15 cellular contexts compared by ENCODE assay signal in the genomic region with DNA sequence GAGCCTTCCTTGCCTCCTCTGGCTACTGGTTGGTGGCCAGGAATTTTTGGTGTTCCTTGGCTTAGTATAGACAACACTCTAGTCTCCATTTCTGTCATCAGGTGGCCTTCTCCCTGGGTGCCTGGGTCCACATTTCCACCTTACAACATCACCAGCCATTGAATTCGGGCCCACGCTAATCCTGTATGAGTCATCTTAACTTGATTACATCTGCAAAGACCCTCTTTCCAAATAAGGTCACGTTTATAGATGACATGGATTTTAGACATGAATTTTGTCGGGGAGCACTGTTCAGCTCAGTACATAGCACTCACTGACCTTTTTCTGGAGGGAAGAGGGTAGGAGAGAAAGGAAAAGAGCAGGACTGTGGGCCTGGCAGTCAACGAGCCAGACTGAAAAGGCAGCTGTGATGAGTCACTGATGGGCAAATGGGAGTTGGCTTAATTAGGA. TPM values are rescaled to one million over a fixed set of nuclear protein-coding genes. Genes with fewer than 3 reads are reported as not detected.
DNase-seq lines count a peak whose midpoint lies in the region; ATAC-seq and TF ChIP-seq lines count a peak whose summit lies in the region.
"Had no signal": no experiment of that assay in that cellular context is flagged by ENCODE, and none has a peak within 500 bp of the region (broad histone marks: within the 10 kb centered on the region; RNA-seq: fewer than 3 reads in every experiment).

No MANE protein-coding gene starts in this region.

- H3K9me3 ChIP-seq in PC-3 (ENCODE audit: low read length) = no peaks in the 10 kb centered on the region
- H3K9me3 ChIP-seq: neutrophil had no signal

- no TSS peak for BruUV-seq in PC-3 (replicated peaks; lab: Mats Ljungman, UMichigan)

- no peak overlapping the region for H3K27ac Mint-ChIP-seq in type B pancreatic cell
- H3K27ac Mint-ChIP-seq: activated naive CD4-positive, alpha-beta T cell treated with anti-CD3 and anti-CD28 coated beads, Interleukin-2, amount 50 U/mL, for 24 hours had no signal

- ATAC-seq in PC-3 = no peak
- ATAC-seq: left lobe of liver had no signal

- H3K27ac ChIP-seq in coronary artery (peak overlapping the region; percentile 44 to 47), PC-3 (ENCODE audit: low read length) (no peak overlapping the region)
- H3K27ac ChIP-seq: neutrophil had no signal

- no peak overlapping the region for H3K4me3 Mint-ChIP-seq in type B pancreatic cell
- H3K4me3 Mint-ChIP-seq: activated naive CD4-positive, alpha-beta T cell treated with anti-CD3 and anti-CD28 coated beads, Interleukin-2, amount 50 U/mL, for 24 hours had no signal

- peaks cover 14% of the 10 kb centered on the region for H3K36me3 ChIP-seq in PC-3 (ENCODE audit: low read depth, low read length)
- H3K36me3 ChIP-seq: neutrophil had no signal

- H3K9me3 Mint-ChIP-seq in type B pancreatic cell = no peaks in the 10 kb centered on the region
- H3K9me3 Mint-ChIP-seq: activated naive CD4-positive, alpha-beta T cell treated with anti-CD3 and anti-CD28 coated beads, Interleukin-2, amount 50 U/mL, for 24 hours had no signal

- H3K4me1 Mint-ChIP-seq in type B pancreatic cell (ENCODE audit: unreplicated experiment) = no peaks in the 10 kb centered on the region
- H3K4me1 Mint-ChIP-seq: activated naive CD4-positive, alpha-beta T cell treated with anti-CD3 and anti-CD28 coated beads, Interleukin-2, amount 50 U/mL, for 24 hours had no signal

- peaks cover 10% of the 10 kb centered on the region for H3K4me1 ChIP-seq in PC-3 (ENCODE audit: insufficient read depth, low read length)

- no peaks in the 10 kb centered on the region for H3K27me3 ChIP-seq in PC-3 (ENCODE audit: low read length)

- H3K27me3 Mint-ChIP-seq in type B pancreatic cell = no peaks in the 10 kb centered on the region
- H3K27me3 Mint-ChIP-seq: activated naive CD4-positive, alpha-beta T cell treated with anti-CD3 and anti-CD28 coated beads, Interleukin-2, amount 50 U/mL, for 24 hours had no signal

- CTCF ChIA-PET in PC-3 (lab: Charles Lee) = no interaction called here

- no peaks in the 10 kb centered on the region for H4K20me1 ChIP-seq in PC-3 (ENCODE audit: low read length)

- no peak for TF ChIP-seq CTCF in coronary artery (IDR thresholded peaks at IDR 0.05)
- TF ChIP-seq CTCF in lower leg skin (IDR thresholded peaks at IDR 0.05) = no peak
- no peak for TF ChIP-seq CTCF in PC-3 (conservative IDR thresholded peaks at IDR 0.05; ENCODE audit: low read depth, low read length)
- no peak for TF ChIP-seq CTCF in type B pancreatic cell (conservative IDR thresholded peaks at IDR 0.05)

- WGBS in lower leg skin, 2 donors = 37 to 43% methylated on average over 5 of the region's 5 CpGs

- intact Hi-C loops in lower leg skin (cut with DNase I; ENCODE audit: low total_unique reads) (no loop called here), PC-3 (cut with micrococcal nuclease) (no loop called here)

- no peak overlapping the region for H3K9ac ChIP-seq in PC-3 (ENCODE audit: low read length)

- POLR2A ChIA-PET in PC-3 (lab: Charles Lee; ENCODE audit: unreplicated experiment) = no interaction called here

- no peaks in the 10 kb centered on the region for H3F3A ChIP-seq in PC-3 (ENCODE audit: low read length, unreplicated experiment)

- DNase-seq in AG08395 (ENCODE audit: low spot score) (peak; percentile 23), HT1080 (ENCODE audit: low read depth) (peak; percentile 34), coronary artery (ENCODE audit: low spot score) (no peak), myocyte (ENCODE audit: low read depth) (peak; percentile 85), lower leg skin (ENCODE audit: low spot score in 2 of 2) (no peak), PC-3 (no peak), type B pancreatic cell (ENCODE audit: extremely low spot score, unreplicated experiment) (no peak)
- no peak for DNase-seq in activated CD4-positive, alpha-beta T cell treated with anti-CD3 and anti-CD28 coated beads for 48 hours
- DNase-seq: activated CD8-positive, alpha-beta memory T cell treated with anti-CD3 and anti-CD28 coated beads for 24 hours; NCI-H1417; NCI-H526; SHP77 had no signal

- H3K9me2 ChIP-seq in PC-3 (replicated peaks; ENCODE audit: low read length) = no peaks in the 10 kb centered on the region

- H3K4me3 ChIP-seq in coronary artery (no peak overlapping the region), lower leg skin (ENCODE audit: low read depth, poor library complexity, severe bottlenecking) (no peak overlapping the region), PC-3 (ENCODE audit: low read length) (no peak overlapping the region)

- no peaks in the 10 kb centered on the region for H3K79me2 ChIP-seq in PC-3 (ENCODE audit: low read length)

- H3K4me2 ChIP-seq in PC-3 (ENCODE audit: low read length) = no peak overlapping the region

- TF ChIP-seq POLR2A in lower leg skin (IDR thresholded peaks at IDR 0.05) = no peak

- peaks cover 42% of the 10 kb centered on the region for H3K36me3 Mint-ChIP-seq in type B pancreatic cell

- H2AFZ ChIP-seq in PC-3 (ENCODE audit: low read length) = no peak overlapping the region

RNA-seq across cellular contexts. Expression of gene MMRN2, which starts 39.4 kb away (rescaled TPM):
- 1.9 and 2.6 TPM in 2 replicates for total RNA-seq in HT1080 (2014; rRNA removed; shearing (Covaris generic))
- polyA plus RNA-seq in HT1080 (2015; cell fraction: cytosol; rRNA removed) = 5.0 and 6.8 TPM in 2 replicates
- polyA plus RNA-seq in HT1080 (2015; cell fraction: nucleus; rRNA removed) = 18.0 and 24.7 TPM in 2 replicates
- 0.94 and 1.0 TPM in 2 replicates for total RNA-seq in myocyte
- 1.0 TPM for polyA plus RNA-seq in myocyte (2012)
- 10 to 100 TPM; 24.5 to 50.8 (median 40.2) TPM for total RNA-seq in lower leg skin
- 1.9 and 6.7 TPM in 2 replicates for total RNA-seq in PC-3 (2014; rRNA removed)
- total RNA-seq in type B pancreatic cell (ENCODE audit: low replicate concordance) = 4.0 and 5.5 TPM in 2 replicates

RNA-seq across cellular contexts. Expression of gene SNCG, which starts 40.4 kb away (rescaled TPM):
- 3.9 and 7.2 TPM in 2 replicates for total RNA-seq in HT1080 (2014; rRNA removed; shearing (Covaris generic))
- 11.6 and 12.8 TPM in 2 replicates for polyA plus RNA-seq in HT1080 (2015; cell fraction: cytosol; rRNA removed)
- polyA plus RNA-seq in HT1080 (2015; cell fraction: nucleus; rRNA removed) = 6.5 and 10.7 TPM in 2 replicates
- total RNA-seq in myocyte (not detected in 2 replicates), lower leg skin (10 to 100 TPM; 26.5 to 62.9 (median 41.1) TPM), PC-3 (2014; rRNA removed) (0.86 and 2.7 TPM in 2 replicates), type B pancreatic cell (ENCODE audit: low replicate concordance) (60.4 and 77.6 TPM in 2 replicates)
- 0.93 TPM for polyA plus RNA-seq in myocyte (2012)

RNA-seq across cellular contexts. Expression of gene ADIRF, which starts 50.2 kb away (rescaled TPM):
- total RNA-seq in HT1080 (2014; rRNA removed; shearing (Covaris generic)) = 0.77 and 1.2 TPM in 2 replicates
- not detected in 2 replicates for polyA plus RNA-seq in HT1080 (2015; cell fraction: cytosol; rRNA removed)
- polyA plus RNA-seq in HT1080 (2015; cell fraction: nucleus; rRNA removed) = not detected in 2 replicates
- total RNA-seq in myocyte (0.57 and 1.3 TPM in 2 replicates), lower leg skin (100 to 1,000 TPM in 1 of 4 donors, 10 to 100 TPM in 3; 72.0 to 125 (median 80.4) TPM), PC-3 (2014; rRNA removed) (252 and 259 TPM in 2 replicates), type B pancreatic cell (ENCODE audit: low replicate concordance) (1.5 TPM in 1 of 2 replicates, not detected in the other)
- polyA plus RNA-seq in myocyte (2012) = 3.2 TPM

Comparison
In these comparisons a context has a peak if more than half of its experiments do, and no peak if none do; other contexts are left out.
1. DNase-seq: peak in AG08395 (single experiment), HT1080 (single experiment) and myocyte (single experiment); none in coronary artery (single experiment), lower leg skin (0 of 2), PC-3 (single experiment), activated CD4-positive, alpha-beta T cell treated with anti-CD3 and anti-CD28 coated beads for 48 hours (single experiment) and type B pancreatic cell (single experiment).
2. RNA of gene ADIRF, which starts 50.2 kb away (total RNA-seq): 252 to 259 TPM in PC-3 and 72.0 to 125 TPM in lower leg skin; 0.57 to 1.3 TPM in myocyte, 0.77 to 1.2 TPM in HT1080 and 1.5 TPM in type B pancreatic cell; every median in the first group is over 10 times any median in the second.